Comparison of ENCODE assay signal across 11 cellular contexts in the genomic region with DNA sequence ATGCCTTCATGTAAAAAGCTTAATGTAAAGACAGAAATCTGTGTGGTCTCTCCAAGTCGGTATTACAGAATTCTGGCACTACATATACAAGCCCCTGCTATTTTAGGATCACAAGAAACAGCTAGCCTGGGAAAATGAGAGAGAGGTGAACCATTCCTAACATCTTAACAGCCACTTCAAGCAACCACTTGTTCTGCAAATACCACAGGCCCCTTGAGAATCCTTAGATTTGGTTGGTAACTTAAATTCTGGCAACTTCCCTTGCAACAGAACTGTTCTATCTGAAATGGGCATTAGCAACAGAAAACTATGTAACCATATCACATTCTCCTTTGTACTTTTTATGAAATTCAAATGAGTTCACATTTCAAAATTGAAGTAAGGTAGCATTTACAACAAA.
DNase-seq lines count a peak whose midpoint lies in the region; TF ChIP-seq lines count a peak whose summit lies in the region.
"Had no signal": no experiment of that assay in that cellular context is flagged by ENCODE, and none has a peak within 500 bp of the region (broad histone marks: within the 10 kb centered on the region; RNA-seq: fewer than 3 reads in every experiment).

No MANE protein-coding gene starts in this region.

- H3K36me3 Mint-ChIP-seq in T-helper 1 cell treated with Interleukin-12 subunit alpha and Interleukin-12 subunit beta and Interleukin-4 antibody, amounts not matched to agents 30 μg/mL and 1 μg/mL, for 36 hours (ENCODE audit: low read depth): peaks cover 2% of the 10 kb centered on the region

- peak overlapping the region; percentile 9 for H3K27ac Mint-ChIP-seq in T-helper 1 cell treated with Interleukin-12 subunit alpha and Interleukin-12 subunit beta and Interleukin-4 antibody, amounts not matched to agents 30 μg/mL and 1 μg/mL, for 36 hours

- in situ Hi-C loops in SK-MEL-5 (cut with HindIII; ENCODE audit: low pct_unique_long_range_greater_than_20kb, low sequenced_read_pairs): no loop called here

- H3K9me3 Mint-ChIP-seq in T-helper 1 cell treated with Interleukin-12 subunit alpha and Interleukin-12 subunit beta and Interleukin-4 antibody, amounts not matched to agents 30 μg/mL and 1 μg/mL, for 36 hours: no peaks in the 10 kb centered on the region

- DNase-seq in T-helper 1 cell: no peak
- DNase-seq in SK-MEL-5 (ENCODE audit: low read depth, low spot score): peak; percentile 49
- DNase-seq in fibroblast of the aortic adventitia (ENCODE audit: low read depth): peak; percentile 40
- DNase-seq in stimulated activated CD4-positive, alpha-beta T cell treated with anti-CD3 and anti-CD28 coated beads, Interleukin-12 subunit alpha, Interleukin-12 subunit beta, amount 100 ng/mL, for 4 hours: no peak
- no peak for DNase-seq in amygdala (lab: John Stamatoyannopoulos, UW)
- DNase-seq in NOMO-1 treated with dmso at 0.1 percent for 144 hours (lab: John Stamatoyannopoulos, UW; ENCODE audit: unreplicated experiment): no peak
- DNase-seq: 8988T; activated CD4-positive, alpha-beta T cell treated with anti-CD3 and anti-CD28 coated beads for 4 hours; stimulated activated CD4-positive, alpha-beta T cell treated with anti-CD3 and anti-CD28 coated beads, Interleukin-1b, Interleukin-23, amount 100 ng/mL, for 48 hours had no signal

- H3K4me3 Mint-ChIP-seq in T-helper 1 cell treated with Interleukin-12 subunit alpha and Interleukin-12 subunit beta and Interleukin-4 antibody, amounts not matched to agents 30 μg/mL and 1 μg/mL, for 36 hours: no peak overlapping the region

- H3K9me3 ChIP-seq in subcutaneous abdominal adipose tissue (ENCODE audit: control insufficient read depth in 5 of 5, low read length in 5 of 5): no peaks in the 10 kb centered on the region

- no peaks in the 10 kb centered on the region for H3K36me3 ChIP-seq in subcutaneous abdominal adipose tissue (ENCODE audit: control insufficient read depth in 5 of 5, insufficient read depth in 5 of 5, low read length in 5 of 5)

- TF ChIP-seq CTCF in fibroblast of the aortic adventitia (IDR thresholded peaks at IDR 0.05; ENCODE audit: insufficient read depth, low read length): no peak

- H3K27me3 ChIP-seq in subcutaneous abdominal adipose tissue (ENCODE audit: control insufficient read depth in 5 of 5, insufficient read depth in 4 of 5, low read length in 5 of 5): no peaks in the 10 kb centered on the region

- peaks cover 7 to 52% (median 47%) of the 10 kb centered on the region in 5 donors for H3K4me1 ChIP-seq in subcutaneous abdominal adipose tissue (ENCODE audit: control insufficient read depth in 5 of 5, insufficient read depth in 5 of 5, low read length in 5 of 5)

- H3K4me3 ChIP-seq in fibroblast of the aortic adventitia (ENCODE audit: low read depth, low read length): no peak overlapping the region
- H3K4me3 ChIP-seq in subcutaneous abdominal adipose tissue (ENCODE audit: low read depth in 1 of 5, low read length in 5 of 5): no peak overlapping the region

- no peaks in the 10 kb centered on the region for H3K27me3 Mint-ChIP-seq in T-helper 1 cell treated with Interleukin-12 subunit alpha and Interleukin-12 subunit beta and Interleukin-4 antibody, amounts not matched to agents 30 μg/mL and 1 μg/mL, for 36 hours (ENCODE audit: low read depth)

- H3K27ac ChIP-seq in subcutaneous abdominal adipose tissue (ENCODE audit: low read depth, low read length): peak overlapping the region; percentile 70

- H3K4me1 Mint-ChIP-seq in T-helper 1 cell treated with Interleukin-12 subunit alpha and Interleukin-12 subunit beta and Interleukin-4 antibody, amounts not matched to agents 30 μg/mL and 1 μg/mL, for 36 hours (ENCODE audit: low read depth): peaks cover 25% of the 10 kb centered on the region

- no peak overlapping the region for H3K9ac ChIP-seq in subcutaneous abdominal adipose tissue (ENCODE audit: low read length in 5 of 5)

Comparison
In these comparisons a context has a peak if more than half of its experiments do, and no peak if none do; other contexts are left out.
1. DNase-seq: peak in SK-MEL-5 (single experiment) and fibroblast of the aortic adventitia (single experiment); none in T-helper 1 cell (0 of 5), stimulated activated CD4-positive, alpha-beta T cell treated with anti-CD3 and anti-CD28 coated beads, Interleukin-12 subunit alpha, Interleukin-12 subunit beta, amount 100 ng/mL, for 4 hours (single experiment), amygdala (0 of 56) and NOMO-1 treated with dmso at 0.1 percent for 144 hours (single experiment).